12 cellular contexts compared by ENCODE assay signal in the genomic region with DNA sequence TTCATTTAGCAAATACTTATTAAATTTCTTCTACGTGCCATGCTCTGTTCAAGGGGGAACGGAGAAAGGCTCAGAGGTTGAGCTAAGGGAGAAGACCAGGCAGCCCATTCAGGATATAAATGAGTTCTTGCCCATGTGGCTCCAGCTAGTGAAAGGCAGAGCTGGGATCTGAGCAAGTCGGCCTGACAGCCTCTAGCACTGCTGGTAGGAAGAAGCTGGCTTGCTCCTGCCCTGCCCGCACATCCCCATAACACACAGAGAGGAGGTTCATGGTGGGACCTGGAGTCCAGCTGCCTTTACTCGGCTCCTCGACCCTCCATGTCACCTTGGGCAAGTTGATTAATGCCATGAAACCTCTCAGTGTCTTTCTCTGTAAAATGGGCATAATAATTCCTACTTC. TPM values are rescaled to one million over a fixed set of nuclear protein-coding genes. Genes with fewer than 3 reads are reported as not detected.
DNase-seq lines count a peak whose midpoint lies in the region; ATAC-seq, FAIRE-seq and TF ChIP-seq lines count a peak whose summit lies in the region.
"Had no signal": no experiment of that assay in that cellular context is flagged by ENCODE, and none has a peak within 500 bp of the region (broad histone marks: within the 10 kb centered on the region; RNA-seq: fewer than 3 reads in every experiment).

No MANE protein-coding gene starts in this region.

- H3K36me3 Mint-ChIP-seq in CD4-positive, alpha-beta T cell (ENCODE audit: low read depth): no peaks in the 10 kb centered on the region
- peaks cover 74% of the 10 kb centered on the region for H3K36me3 Mint-ChIP-seq in dendritic cell treated with granulocyte-macrophage colony-stimulating factor and Interleukin-4, amounts not matched to agents 40 ng/mL and 50 ng/mL, for 4 days (ENCODE audit: low read depth)

- no peak for DNase-seq in CD4-positive, alpha-beta T cell
- no peak for DNase-seq in GM12892 (ENCODE audit: insufficient read length)
- no peak for DNase-seq in psoas muscle
- DNase-seq in NAMALWA (ENCODE audit: low spot score): no peak
- DNase-seq in left colon: no peak
- no peak for DNase-seq in DMS79 (lab: John Stamatoyannopoulos, UW)
- DNase-seq: Calu3, foreskin keratinocyte, NCI-H1930 had no signal

- no peak for TF ChIP-seq CTCF in CD4-positive, alpha-beta T cell (IDR thresholded peaks at IDR 0.05)
- TF ChIP-seq CTCF in psoas muscle (IDR thresholded peaks at IDR 0.05): no peak

- peaks cover 8% of the 10 kb centered on the region for H3K27me3 Mint-ChIP-seq in CD4-positive, alpha-beta T cell
- H3K27me3 Mint-ChIP-seq in dendritic cell treated with granulocyte-macrophage colony-stimulating factor and Interleukin-4, amounts not matched to agents 40 ng/mL and 50 ng/mL, for 4 days: no peaks in the 10 kb centered on the region

- H3K36me3 ChIP-seq in psoas muscle (ENCODE audit: insufficient read depth in 1 of 2, low read depth in 1 of 2): no peaks in the 10 kb centered on the region

- FAIRE-seq in GM12892 (lab: Jason Lieb, UNC): peak; percentile 83

- CTCF ChIA-PET in CD4-positive, alpha-beta T cell (lab: Charles Lee): interaction anchor here (1.0 to 1.6 kb wide), 2 partner anchors 11 to 35 kb away, joined by 3 to 5 read pairs; no protein-coding TSS in a partner anchor

- peak overlapping the region; percentile 71 for H3K4me3 Mint-ChIP-seq in CD4-positive, alpha-beta T cell
- peak overlapping the region; percentile 97 for H3K4me3 Mint-ChIP-seq in dendritic cell treated with granulocyte-macrophage colony-stimulating factor and Interleukin-4, amounts not matched to agents 40 ng/mL and 50 ng/mL, for 4 days

- POLR2A ChIA-PET in CD4-positive, alpha-beta T cell (lab: Charles Lee): interaction anchor here (0.6 to 0.8 kb wide), 3 partner anchors 23 to 152 kb away, joined by 3 to 4 read pairs (median 3); a partner anchor contains a TSS

- TF ChIP-seq POLR2A in GM12892 (IDR thresholded peaks at IDR 0.05; ENCODE audit: low read depth, low read length): no peak

- peaks cover 30% of the 10 kb centered on the region for H3K4me1 Mint-ChIP-seq in CD4-positive, alpha-beta T cell (ENCODE audit: low read depth)
- H3K4me1 Mint-ChIP-seq in dendritic cell treated with granulocyte-macrophage colony-stimulating factor and Interleukin-4, amounts not matched to agents 40 ng/mL and 50 ng/mL, for 4 days (ENCODE audit: low read depth): peaks cover 69% of the 10 kb centered on the region

- 64 to 72% (median 67%) methylated on average over 6 of the region's 6 CpGs for WGBS in psoas muscle, 3 donors

- H3K27ac ChIP-seq in CD4-positive, alpha-beta T cell (ENCODE audit: low read depth, low read length): no peak overlapping the region
- no peak overlapping the region for H3K27ac ChIP-seq in psoas muscle
- H3K27ac ChIP-seq: foreskin keratinocyte had no signal

- H3K9me3 Mint-ChIP-seq in CD4-positive, alpha-beta T cell: no peaks in the 10 kb centered on the region
- H3K9me3 Mint-ChIP-seq in dendritic cell treated with granulocyte-macrophage colony-stimulating factor and Interleukin-4, amounts not matched to agents 40 ng/mL and 50 ng/mL, for 4 days: no peaks in the 10 kb centered on the region

- H3K9me3 ChIP-seq in CD4-positive, alpha-beta T cell (ENCODE audit: control insufficient read depth, low read length): no peaks in the 10 kb centered on the region
- no peaks in the 10 kb centered on the region for H3K9me3 ChIP-seq in psoas muscle

- H3K27ac Mint-ChIP-seq in CD4-positive, alpha-beta T cell: peak overlapping the region; percentile 15
- H3K27ac Mint-ChIP-seq in dendritic cell treated with granulocyte-macrophage colony-stimulating factor and Interleukin-4, amounts not matched to agents 40 ng/mL and 50 ng/mL, for 4 days: peak overlapping the region; percentile 99

- intact Hi-C loops in CD4-positive, alpha-beta T cell (cut with DNase I, micrococcal nuclease): loop anchor here in 1 of 2 experiments (5.0 kb wide), 1 partner anchor 33 kb away; no protein-coding TSS in a partner anchor
- intact Hi-C loops in dendritic cell treated with granulocyte-macrophage colony-stimulating factor and Interleukin-4, amounts not matched to agents 40 ng/mL and 50 ng/mL, for 4 days (cut with micrococcal nuclease): loop anchor here (5.0 kb wide), 2 partner anchors 38 to 177 kb away; a partner anchor contains a TSS
- intact Hi-C loops in psoas muscle (cut with DNase I): no loop called here
- intact Hi-C loops in left colon (cut with DNase I, micrococcal nuclease): no loop called here

- no peaks in the 10 kb centered on the region for H3K27me3 ChIP-seq in CD4-positive, alpha-beta T cell (ENCODE audit: control insufficient read depth, insufficient read depth, low read length)
- H3K27me3 ChIP-seq in psoas muscle (ENCODE audit: insufficient read depth in 3 of 3, low read length in 2 of 3): peaks cover 0 to 3% (median 0%) of the 10 kb centered on the region in 3 donors

- ATAC-seq in CD4-positive, alpha-beta T cell (ENCODE audit: poor library complexity): no peak
- ATAC-seq in psoas muscle (no peak), left colon (no peak), GM18868 (IDR thresholded peaks at IDR 0.05; ENCODE audit: unreplicated experiment) (no peak)
- ATAC-seq: foreskin keratinocyte had no signal

- H3K4me1 ChIP-seq in psoas muscle: no peaks in the 10 kb centered on the region
- H3K4me1 ChIP-seq: foreskin keratinocyte had no signal

- peak overlapping the region; percentile 63 for H3K4me3 ChIP-seq in psoas muscle

RNA-seq across cellular contexts. Expression of a gene that starts 2.0 kb away (rescaled TPM):
- total RNA-seq in CD4-positive, alpha-beta T cell: 10 to 100 TPM; 10.5 to 11.9 TPM
- 62.6 TPM for polyA plus RNA-seq in GM12892 (2012; ENCODE audit: missing spikeins)
- total RNA-seq in psoas muscle (10 to 100 TPM in 1 of 4 donors, 1 to 10 TPM in 3; 7.2 to 14.6 (median 8.6) TPM), left colon (10 to 100 TPM in 1 of 2 donors, 1 to 10 TPM in 1; 8.6 to 15.1 TPM)
- 10 to 100 TPM in 1 of 3 donors, 1 to 10 TPM in 2; 7.8 to 10.3 (median 8.2) TPM for polyA plus RNA-seq in psoas muscle

RNA-seq across cellular contexts. Expression of a gene that starts 21.5 kb away (rescaled TPM):
- total RNA-seq in CD4-positive, alpha-beta T cell: 100 to 1,000 TPM; 814 to 827 TPM
- polyA plus RNA-seq in GM12892 (2012; ENCODE audit: missing spikeins): 2.9 TPM
- total RNA-seq in psoas muscle: under 1 TPM; 0.43 to 0.74 (median 0.49) TPM
- under 1 TPM; 0.05 to 0.34 (median 0.05) TPM for polyA plus RNA-seq in psoas muscle
- total RNA-seq in left colon: 1 to 10 TPM in 1 of 2 donors, under 1 TPM in 1; 0.67 to 1.9 TPM
- total RNA-seq: chondrocyte had no signal

RNA-seq across cellular contexts. Expression of a gene that starts 25.8 kb away (rescaled TPM):
- not detected for total RNA-seq in CD4-positive, alpha-beta T cell
- 4.3 TPM for polyA plus RNA-seq in GM12892 (2012; ENCODE audit: missing spikeins)
- total RNA-seq in psoas muscle (1 to 10 TPM; 3.3 to 7.7 (median 6.1) TPM), left colon (1 to 10 TPM; 7.8 to 9.2 TPM)
- polyA plus RNA-seq in psoas muscle: 1 to 10 TPM; 2.0 to 3.7 (median 2.6) TPM

RNA-seq across cellular contexts. Expression of a gene that starts 36.1 kb away (rescaled TPM):
- total RNA-seq in CD4-positive, alpha-beta T cell: 10 to 100 TPM; 27.8 to 32.9 TPM
- 49.8 TPM for polyA plus RNA-seq in GM12892 (2012; ENCODE audit: missing spikeins)
- 10 to 100 TPM; 70.2 to 73.4 (median 71.5) TPM for total RNA-seq in psoas muscle
- 100 to 1,000 TPM in 1 of 3 donors, 10 to 100 TPM in 2; 69.2 to 130 (median 78.1) TPM for polyA plus RNA-seq in psoas muscle
- total RNA-seq in left colon: 10 to 100 TPM; 32.0 to 39.7 TPM

RNA-seq across cellular contexts. Expression of a gene that starts 43.6 kb away (rescaled TPM):
- total RNA-seq in CD4-positive, alpha-beta T cell: 10 to 100 TPM; 63.2 to 67.3 TPM
- 103 TPM for polyA plus RNA-seq in GM12892 (2012; ENCODE audit: missing spikeins)
- total RNA-seq in psoas muscle: 10 to 100 TPM; 45.7 to 71.7 (median 63.0) TPM
- polyA plus RNA-seq in psoas muscle: 100 to 1,000 TPM in 1 of 3 donors, 10 to 100 TPM in 2; 56.9 to 109 (median 67.4) TPM
- total RNA-seq in left colon: 10 to 100 TPM; 55.8 to 58.8 TPM

Comparison
In these comparisons a context has a peak if more than half of its experiments do, and no peak if none do; other contexts are left out.
1. RNA of a gene that starts 21.5 kb away (total RNA-seq): 814 to 827 TPM in CD4-positive, alpha-beta T cell; 0.67 to 1.9 TPM in left colon and 0.43 to 0.74 TPM in psoas muscle; every median in the first group is over 100 times any median in the second.